Comparison of ENCODE assay signal across 17 cellular contexts in the genomic region with DNA sequence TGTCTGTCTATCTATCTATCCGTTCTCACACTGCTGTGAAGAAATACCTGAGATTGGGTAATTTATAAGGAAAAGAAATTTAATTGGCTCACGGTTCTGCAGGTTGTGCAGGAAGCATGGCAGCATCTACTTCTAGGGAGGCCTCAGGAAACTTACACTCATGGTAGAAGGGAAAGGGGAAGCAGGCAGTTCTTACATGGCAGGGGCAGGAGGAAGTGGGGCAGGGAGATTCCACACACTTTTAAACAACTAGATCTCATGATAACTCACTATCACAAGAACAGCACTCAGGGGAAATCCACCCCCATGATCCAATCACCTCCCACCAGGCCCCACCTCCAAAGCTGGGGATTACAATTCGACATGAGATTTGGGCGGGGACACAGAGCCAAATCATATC.
DNase-seq lines count a peak whose midpoint lies in the region; ATAC-seq, FAIRE-seq and TF ChIP-seq lines count a peak whose summit lies in the region.
"Had no signal": no experiment of that assay in that cellular context is flagged by ENCODE, and none has a peak within 500 bp of the region (broad histone marks: within the 10 kb centered on the region; RNA-seq: fewer than 3 reads in every experiment).

No MANE protein-coding gene starts in this region.

- no TSS peak for BruUV-seq in GM12878 (replicated peaks; lab: Mats Ljungman, UMichigan)

- H3K4me3 ChIP-seq in GM12878 (no peak overlapping the region), uterus (no peak overlapping the region)
- H3K4me3 ChIP-seq: A549 had no signal

- H3K36me3 ChIP-seq in GM12878 (ENCODE audit: control insufficient read depth in 2 of 2, insufficient read depth in 2 of 2, low read length in 1 of 2) (no peaks in the 10 kb centered on the region), uterus (no peaks in the 10 kb centered on the region)
- H3K36me3 ChIP-seq: BE2C had no signal

- RAD21 ChIA-PET in GM12878 (lab: Charles Lee; ENCODE audit: unreplicated experiment) = no interaction called here

- H3K27me3 ChIP-seq in GM12878 (replicated peaks in 1 of 2; ENCODE audit: control insufficient read depth in 2 of 2, insufficient read depth in 2 of 2, low read length in 1 of 2) (no peaks in the 10 kb centered on the region), uterus (no peaks in the 10 kb centered on the region)

- SMC1A ChIA-PET in GM12878 (lab: Charles Lee; ENCODE audit: uncharacterized antibody, unreplicated experiment) = no interaction called here

- no peak for FAIRE-seq in GM12878 (lab: Jason Lieb, UNC)
- FAIRE-seq: A549, HepG2, HTR-8/SVneo had no signal

- intact Hi-C loops in GM12878 (cut with micrococcal nuclease; ENCODE audit: unreplicated experiment) = no loop called here
- intact Hi-C loops in uterus (cut with DNase I; ENCODE audit: low total_unique reads) = no loop called here

- no peaks in the 10 kb centered on the region for H4K20me1 ChIP-seq in GM12878 (ENCODE audit: control insufficient read depth, insufficient read depth)

- in situ Hi-C loops in KBM-7 (cut with MboI; ENCODE audit: low pct_unique_long_range_greater_than_20kb, low sequenced_read_pairs) (no loop called here), GM12878 (cut with MboI) (no loop called here)

- WGBS in GM12878 (ENCODE audit: insufficient coverage, insufficient replicate concordance, low lambda C conversion rate, missing lambda C conversion rate) = 62% methylated on average over 4 of the region's 4 CpGs

- no peak for TF ChIP-seq EP300 in GM12878 (IDR thresholded peaks at IDR 0.05; ENCODE audit: borderline replicate concordance in 1 of 2, control insufficient read depth in 1 of 2, low read depth in 2 of 2, low read length in 2 of 2)

- POLR2A ChIA-PET in GM12878 (lab: Charles Lee) = no interaction called here
- POLR2A ChIA-PET in GM10248 (lab: Yijun Ruan, JAX) = no interaction called here

- peak; percentile 2 for DNase-seq in KBM-7
- DNase-seq in MV-4-11 (lab: John Stamatoyannopoulos, UW) = peak; percentile 70
- no peak for DNase-seq in GM12878 (ENCODE audit: low read depth, low spot score)
- DNase-seq in glomerular visceral epithelial cell (ENCODE audit: extremely low spot score) = no peak
- no peak for DNase-seq in GM10248 (ENCODE audit: extremely low spot score)
- DNase-seq in NCI-H1092 (lab: John Stamatoyannopoulos, UW) = no peak
- DNase-seq in uterus = no peak
- DNase-seq: BE2C; CD4-positive, alpha-beta memory T cell; DND-41; GDM1; GOT3; H9 had no signal

- H3K9me3 ChIP-seq in GM12878 (replicated peaks; ENCODE audit: control insufficient read depth, insufficient read depth, low read length) (peaks cover 7% of the 10 kb centered on the region), uterus (no peaks in the 10 kb centered on the region)
- H3K9me3 ChIP-seq: A549, BE2C had no signal

- H3K79me2 ChIP-seq in GM12878 (ENCODE audit: control insufficient read depth, insufficient read depth, low read length) = no peaks in the 10 kb centered on the region

- no peak overlapping the region for H3K4me2 ChIP-seq in GM12878 (ENCODE audit: control insufficient read depth, insufficient read depth)
- H3K4me2 ChIP-seq: A549 had no signal

- CTCF ChIA-PET in GM12878 (lab: Yijun Ruan, JAX) = no interaction called here
- CTCF ChIA-PET in GM10248 (lab: Yijun Ruan, JAX) = no interaction called here

- TF ChIP-seq CTCF in GM12878 (IDR thresholded peaks at IDR 0.05 in 2 of 3, conservative IDR thresholded peaks at IDR 0.05 in 1 of 3; ENCODE audit: control insufficient read depth in 2 of 3, extremely low read depth in 1 of 3, insufficient read depth in 1 of 3, low read depth in 3 of 3, low read length in 3 of 3) = no peak
- TF ChIP-seq CTCF in GM10248 (IDR thresholded peaks at IDR 0.05; ENCODE audit: control extremely low read depth, extremely low read depth, low read depth, missing control alignments) = no peak
- TF ChIP-seq CTCF in uterus (IDR thresholded peaks at IDR 0.05) = no peak

- no peak overlapping the region for H3K9ac ChIP-seq in GM12878 (ENCODE audit: control insufficient read depth, insufficient read depth, low read length)

- TF ChIP-seq POLR2A in GM12878 (IDR thresholded peaks at IDR 0.05; ENCODE audit: low read depth, low read length) (no peak), uterus (IDR thresholded peaks at IDR 0.05) (no peak)

- peaks cover 3% of the 10 kb centered on the region; the same call in 1 of the 2 replicates for H3K4me1 ChIP-seq in GM12878 (ENCODE audit: control insufficient read depth, insufficient read depth, low read length)
- H3K4me1 ChIP-seq in uterus = no peaks in the 10 kb centered on the region
- H3K4me1 ChIP-seq: A549, BE2C had no signal

- no peak overlapping the region for H2AFZ ChIP-seq in GM12878 (ENCODE audit: control insufficient read depth, low read depth, low read length)

- TF ChIP-seq RAD21 in GM12878 (IDR thresholded peaks at IDR 0.05; ENCODE audit: insufficient read depth, low read depth, low read length) = no peak

- no peak overlapping the region for H3K27ac ChIP-seq in GM12878 (ENCODE audit: control insufficient read depth, insufficient read depth)
- H3K27ac ChIP-seq in uterus = no peak overlapping the region
- H3K27ac ChIP-seq: A549, C4-2B had no signal

- ATAC-seq in GM12878 = peak; percentile 29; the same call in 2 of the 3 replicates
- ATAC-seq: A549, HepG2 had no signal

TF ChIP-seq in GM12878, 131 proteins besides CTCF, POLR2A, EP300 and RAD21:
- TF ChIP-seq MYC (IDR thresholded peaks at IDR 0.05; ENCODE audit: insufficient read depth, insufficient read length, insufficient replicate concordance, low read length, severe bottlenecking) = no peak
- no peak for TF ChIP-seq ZBED1 (IDR thresholded peaks at IDR 0.05; ENCODE audit: borderline replicate concordance)
- TF ChIP-seq STAT3 (IDR thresholded peaks at IDR 0.05; ENCODE audit: low read depth, low read length) = no peak
- TF ChIP-seq SMARCA5 (IDR thresholded peaks at IDR 0.05) = no peak
- peak; percentile 64; the same call in 1 of the 2 replicates for TF ChIP-seq SPI1 (IDR thresholded peaks at IDR 0.05; ENCODE audit: borderline replicate concordance, insufficient read depth, low read depth, low read length)

Comparison
In these comparisons a context has a peak if more than half of its experiments do, and no peak if none do; other contexts are left out.
1. DNase-seq: peak in KBM-7 (single experiment) and MV-4-11 (single experiment); none in GM12878 (single experiment), glomerular visceral epithelial cell (single experiment), GM10248 (single experiment), NCI-H1092 (single experiment) and uterus (0 of 2).